Comparison of ENCODE assay signal across 21 cellular contexts in genomic region chr20:61354501-61354900, GRCh38.
"Had no signal": no experiment of that assay in that cellular context is flagged by ENCODE, and none has a peak within 500 bp of the region (broad histone marks: within the 10 kb centered on the region; RNA-seq: fewer than 3 reads in every experiment).

No MANE protein-coding gene starts in this region.

- H3K36me3 Mint-ChIP-seq: mesothelial cell of epicardium; naive B cell; natural killer cell treated with Interleukin-12 subunit alpha and Interleukin-12 subunit beta and Interleukin-15 and Interleukin-18, amount 100 ng/mL, for 72 hours; stimulated activated memory B cell treated with anti-CD40 and anti-IgM and Interleukin-4, amounts not matched to agents 10 μg/mL and 1 μg/mL and 100 μg/mL, for 72 hours; type B pancreatic cell had no signal

- ATAC-seq: left lobe of liver; mucosa of descending colon; natural killer cell treated with Interleukin-12 subunit alpha and Interleukin-12 subunit beta and Interleukin-15 and Interleukin-18, amount 100 ng/mL, for 72 hours; psoas muscle; right cardiac atrium; stimulated activated memory B cell treated with anti-CD40 and anti-IgM and Interleukin-4, amounts not matched to agents 10 μg/mL and 1 μg/mL and 100 μg/mL, for 72 hours; stimulated activated naive CD8-positive, alpha-beta T cell treated with anti-CD3 and anti-CD28 coated beads, Interleukin-15, Interleukin-2, amounts not matched to agents 100 U/mL and 50 U/mL, for 24 hours had no signal

- DNase-seq: dorsolateral prefrontal cortex; effector CD4-positive, alpha-beta T cell; kidney; mesenchymal stem cell; mucosa of descending colon; naive B cell; nucleus accumbens; psoas muscle; right cardiac atrium; sigmoid colon; stimulated activated CD4-positive, alpha-beta T cell treated with anti-CD3 and anti-CD28 coated beads, Interleukin-4, amount 100 ng/mL, for 4 hours; stimulated activated naive CD8-positive, alpha-beta T cell treated with anti-CD3 and anti-CD28 coated beads, Interleukin-15, Interleukin-2, amounts not matched to agents 100 U/mL and 50 U/mL, for 24 hours; substantia nigra; tibial artery had no signal

- H3K4me3 Mint-ChIP-seq: mesothelial cell of epicardium; naive B cell; natural killer cell treated with Interleukin-12 subunit alpha and Interleukin-12 subunit beta and Interleukin-15 and Interleukin-18, amount 100 ng/mL, for 72 hours; neural crest cell; stimulated activated memory B cell treated with anti-CD40 and anti-IgM and Interleukin-4, amounts not matched to agents 10 μg/mL and 1 μg/mL and 100 μg/mL, for 72 hours; type B pancreatic cell had no signal

- H3K9me3 Mint-ChIP-seq: mesothelial cell of epicardium; natural killer cell treated with Interleukin-12 subunit alpha and Interleukin-12 subunit beta and Interleukin-15 and Interleukin-18, amount 100 ng/mL, for 72 hours; neural crest cell; type B pancreatic cell had no signal

- H3K4me1 ChIP-seq: psoas muscle, testis, tibial artery had no signal

- H3K4me3 ChIP-seq: dorsolateral prefrontal cortex, mucosa of descending colon, psoas muscle, sigmoid colon, testis, tibial artery had no signal

- H3K27ac ChIP-seq: dorsolateral prefrontal cortex, psoas muscle, sigmoid colon, testis, tibial artery had no signal

- H3K27me3 ChIP-seq: testis had no signal

- H3K27me3 Mint-ChIP-seq: stimulated activated memory B cell treated with anti-CD40 and anti-IgM and Interleukin-4, amounts not matched to agents 10 μg/mL and 1 μg/mL and 100 μg/mL, for 72 hours had no signal

- H3K27ac Mint-ChIP-seq: mesothelial cell of epicardium; naive B cell; natural killer cell treated with Interleukin-12 subunit alpha and Interleukin-12 subunit beta and Interleukin-15 and Interleukin-18, amount 100 ng/mL, for 72 hours; stimulated activated memory B cell treated with anti-CD40 and anti-IgM and Interleukin-4, amounts not matched to agents 10 μg/mL and 1 μg/mL and 100 μg/mL, for 72 hours; type B pancreatic cell had no signal

- H3K4me1 Mint-ChIP-seq: naive B cell; stimulated activated memory B cell treated with anti-CD40 and anti-IgM and Interleukin-4, amounts not matched to agents 10 μg/mL and 1 μg/mL and 100 μg/mL, for 72 hours had no signal

- H3K9me3 ChIP-seq: mucosa of descending colon, psoas muscle, sigmoid colon, testis, tibial artery had no signal

- H3K36me3 ChIP-seq: sigmoid colon, tibial artery had no signal
